In the genomic region with DNA sequence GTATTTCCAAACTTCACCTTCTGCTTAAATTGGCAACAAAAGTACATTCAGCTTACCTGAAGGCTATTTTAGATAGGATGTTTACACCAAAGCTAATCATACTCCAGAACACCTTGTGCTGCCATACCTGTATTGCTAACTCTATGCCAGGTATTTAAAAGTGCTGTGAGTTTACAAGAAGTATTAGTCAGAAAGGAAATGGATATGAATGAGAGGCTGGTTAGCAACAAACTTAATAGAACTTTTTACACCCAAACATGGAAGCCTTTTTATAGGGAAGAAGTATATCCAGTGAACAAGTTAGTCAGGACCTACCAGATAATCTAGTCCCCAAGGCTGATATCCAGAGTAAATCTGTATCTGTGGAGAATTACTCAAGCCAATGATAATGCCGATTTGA, we compare ENCODE assay signal across 22 cellular contexts.
DNase-seq lines count a peak whose midpoint lies in the region; ATAC-seq, FAIRE-seq and TF ChIP-seq lines count a peak whose summit lies in the region.
"Had no signal": no experiment of that assay in that cellular context is flagged by ENCODE, and none has a peak within 500 bp of the region (broad histone marks: within the 10 kb centered on the region; RNA-seq: fewer than 3 reads in every experiment).

No MANE protein-coding gene starts in this region.

- H4K91ac ChIP-seq in H9 (ENCODE audit: insufficient read length, low read depth, low read length), result no peak overlapping the region

- H2BK20ac ChIP-seq in H9 (ENCODE audit: low read depth, low read length, poor library complexity, severe bottlenecking), result no peak overlapping the region

- H3K9me3 Mint-ChIP-seq in H9 (no peaks in the 10 kb centered on the region), natural killer cell (no peaks in the 10 kb centered on the region)
- H3K9me3 Mint-ChIP-seq: CD14-positive monocyte had no signal

- H3K4ac ChIP-seq in H9 (ENCODE audit: low read depth, low read length), result no peak overlapping the region

- H3K4me1 ChIP-seq in RWPE2 (ENCODE audit: insufficient read depth, poor library complexity, severe bottlenecking) (peaks cover 8% of the 10 kb centered on the region), mammary epithelial cell (ENCODE audit: insufficient read depth, low read length) (peaks cover 5% of the 10 kb centered on the region), keratinocyte (ENCODE audit: control insufficient read depth, extremely low read depth, insufficient read depth, low read length) (peaks cover 23% of the 10 kb centered on the region), H9 (ENCODE audit: insufficient read depth, low read length) (no peaks in the 10 kb centered on the region), Karpas-422 (ENCODE audit: low read length) (no peaks in the 10 kb centered on the region)
- H3K4me1 ChIP-seq: A549 had no signal

- peak; percentile 67 for FAIRE-seq in keratinocyte (lab: Jason Lieb, UNC)
- FAIRE-seq: A549, D721Med had no signal

- intact Hi-C loops in mammary epithelial cell (cut with micrococcal nuclease), result no loop called here
- intact Hi-C loops in natural killer cell (cut with micrococcal nuclease), result no loop called here

- H3K36me3 ChIP-seq in RWPE2 (ENCODE audit: low read depth) (no peaks in the 10 kb centered on the region), mammary epithelial cell (ENCODE audit: insufficient read depth, low read length) (no peaks in the 10 kb centered on the region), keratinocyte (ENCODE audit: control insufficient read depth in 2 of 2, extremely low read depth in 1 of 2, insufficient read depth in 2 of 2, low read length in 2 of 2) (no peaks in the 10 kb centered on the region), Karpas-422 (ENCODE audit: insufficient read depth, low read length) (no peaks in the 10 kb centered on the region)

- H3K4me3 Mint-ChIP-seq in H9, result no peak overlapping the region
- H3K4me3 Mint-ChIP-seq in natural killer cell, result no peak overlapping the region
- H3K4me3 Mint-ChIP-seq: B cell, CD14-positive monocyte had no signal

- H3K4me1 Mint-ChIP-seq in H9 (peaks cover 3 to 4% of the 10 kb centered on the region in 2 experiments; a peak in 3 of 4 replicates), natural killer cell (peaks cover 2 to 3% of the 10 kb centered on the region in 2 donors)
- H3K4me1 Mint-ChIP-seq: CD14-positive monocyte had no signal

- H3K14ac ChIP-seq in H9 (ENCODE audit: insufficient read depth, low read length), result no peak overlapping the region

- H3K56ac ChIP-seq in H9 (ENCODE audit: insufficient read length, low read depth, low read length), result no peak overlapping the region

- no peak overlapping the region for H3K27ac ChIP-seq in RWPE2 (ENCODE audit: poor library complexity, severe bottlenecking)
- H3K27ac ChIP-seq in mammary epithelial cell (ENCODE audit: insufficient read depth, low read depth, low read length), result no peak overlapping the region
- H3K27ac ChIP-seq in keratinocyte (ENCODE audit: control insufficient read depth, insufficient read depth, low read length), result no peak overlapping the region
- no peak overlapping the region for H3K27ac ChIP-seq in H9 (ENCODE audit: insufficient read length, low read depth, low read length)
- no peak overlapping the region for H3K27ac ChIP-seq in Karpas-422 (ENCODE audit: low read length)
- H3K27ac ChIP-seq: A549, KMS-11 had no signal

- H3K27ac Mint-ChIP-seq in H9 (no peak overlapping the region), natural killer cell (no peak overlapping the region)
- H3K27ac Mint-ChIP-seq: B cell, CD14-positive monocyte had no signal

- in situ Hi-C loops in mammary epithelial cell (cut with MboI; ENCODE audit: low sequenced_read_pairs in 2 of 2), result no loop called here

- no peak overlapping the region for H3K9ac ChIP-seq in mammary epithelial cell (ENCODE audit: insufficient read depth, low read length)
- no peak overlapping the region for H3K9ac ChIP-seq in keratinocyte (ENCODE audit: control insufficient read depth, extremely low read depth, insufficient read depth, low read length)
- no peak overlapping the region for H3K9ac ChIP-seq in H9 (ENCODE audit: extremely low read depth, insufficient read length, low read length)
- no peak overlapping the region for H3K9ac ChIP-seq in Karpas-422 (ENCODE audit: low read length)
- H3K9ac ChIP-seq: KMS-11 had no signal

- H2AK5ac ChIP-seq in H9 (ENCODE audit: insufficient read length, low read length), result no peak overlapping the region

- DNase-seq in RWPE2 (ENCODE audit: low spot score) (no peak), mammary epithelial cell (peak; percentile 26), keratinocyte (ENCODE audit: low read depth, low spot score) (no peak), H9 (no peak), natural killer cell (no peak), Karpas-422 (no peak), activated gamma-delta T cell treated with Interleukin-2 at 50 U/mL for 16 hours (no peak)
- DNase-seq: DMS53, GDM1, GOT3, IMR-90, NCI-H1694 treated with DMSO at 0.1 percent for 48 hours, NCI-H446, NCI-H526, OCI-M1, SHP77 had no signal

- H3K79me2 ChIP-seq in mammary epithelial cell (ENCODE audit: insufficient read depth, low read length) (no peaks in the 10 kb centered on the region), keratinocyte (ENCODE audit: control insufficient read depth, insufficient read depth, low read length) (no peaks in the 10 kb centered on the region), H9 (ENCODE audit: insufficient read depth, low read length) (no peaks in the 10 kb centered on the region), Karpas-422 (ENCODE audit: low read length) (no peaks in the 10 kb centered on the region)

- H2BK120ac ChIP-seq in H9 (ENCODE audit: low read depth, low read length, poor library complexity, severe bottlenecking), result no peak overlapping the region

- 100% methylated on average over 1 of the region's 1 CpG for WGBS in mammary epithelial cell (ENCODE audit: low coverage, missing lambda C conversion rate)
- WGBS in H9 (ENCODE audit: extremely low coverage, insufficient read length, low lambda C conversion rate), result no CpG with 5 or more reads among the region's 1 CpG

- ATAC-seq in RWPE2 (ENCODE audit: low read depth) (peak; percentile 68), natural killer cell (no peak)
- ATAC-seq: A549, HCT116 had no signal

- no peak overlapping the region for H3T11ph ChIP-seq in H9 (ENCODE audit: low read length)

- no peak overlapping the region for H2BK15ac ChIP-seq in H9 (ENCODE audit: low read depth, low read length)

- H3K18ac ChIP-seq in H9 (ENCODE audit: insufficient read length, low read depth, low read length), result no peak overlapping the region

- no peak overlapping the region for H2BK12ac ChIP-seq in H9 (ENCODE audit: insufficient read length, low read depth, low read length)

- no peaks in the 10 kb centered on the region for H3K9me1 ChIP-seq in keratinocyte (ENCODE audit: control insufficient read depth, extremely low read depth, insufficient read depth, low read length)

- dilution Hi-C loops in mammary epithelial cell (cut with HindIII; ENCODE audit: low sequenced_read_pairs) (no loop called here), keratinocyte (cut with MboI; ENCODE audit: extremely low pct_ligation_motif_present, low sequenced_read_pairs) (no loop called here)

- H4K20me1 ChIP-seq in mammary epithelial cell (ENCODE audit: insufficient read depth, low read length) (no peaks in the 10 kb centered on the region), keratinocyte (ENCODE audit: control insufficient read depth, extremely low read depth, insufficient read depth, low read length) (no peaks in the 10 kb centered on the region), H9 (ENCODE audit: control insufficient read depth, insufficient read depth, insufficient read length) (no peaks in the 10 kb centered on the region), Karpas-422 (ENCODE audit: insufficient read depth, low read depth, low read length) (no peaks in the 10 kb centered on the region)

- H3K23ac ChIP-seq in H9 (ENCODE audit: insufficient read length, low read depth, low read length), result no peak overlapping the region

- H3K9me3 ChIP-seq in RWPE2 (ENCODE audit: severe bottlenecking) (no peaks in the 10 kb centered on the region), mammary epithelial cell (replicated peaks; ENCODE audit: insufficient read depth, low read length) (no peaks in the 10 kb centered on the region), keratinocyte (ENCODE audit: control insufficient read depth, low read depth, low read length) (no peaks in the 10 kb centered on the region), H9 (ENCODE audit: control insufficient read depth, low read depth, low read length) (no peaks in the 10 kb centered on the region), Karpas-422 (ENCODE audit: low read length) (no peaks in the 10 kb centered on the region)
- H3K9me3 ChIP-seq: A549 had no signal

- no peak for TF ChIP-seq CTCF in RWPE2 (IDR thresholded peaks at IDR 0.05; ENCODE audit: poor library complexity, severe bottlenecking)
- no peak for TF ChIP-seq CTCF in mammary epithelial cell (conservative IDR thresholded peaks at IDR 0.05 in 1 of 2, IDR thresholded peaks at IDR 0.05 in 1 of 2; ENCODE audit: extremely low read depth in 1 of 2, insufficient read depth in 1 of 2, low read depth in 1 of 2, low read length in 2 of 2)
- TF ChIP-seq CTCF in keratinocyte (optimal IDR thresholded peaks at IDR 0.05 in 1 of 3, IDR thresholded peaks at IDR 0.05 in 1 of 3, conservative IDR thresholded peaks at IDR 0.05 in 1 of 3; ENCODE audit: extremely low read depth in 1 of 3, insufficient read depth in 2 of 3, low read length in 3 of 3), result no peak
- TF ChIP-seq CTCF in H9 (conservative IDR thresholded peaks at IDR 0.05), result no peak
- TF ChIP-seq CTCF in natural killer cell (IDR thresholded peaks at IDR 0.05), result no peak

- no TSS peak for BruUV-seq in mammary epithelial cell (replicated peaks; lab: Mats Ljungman, UMichigan)

- H3K23me2 ChIP-seq in H9 (ENCODE audit: insufficient read length, low read depth, low read length, poor library complexity, severe bottlenecking), result no peaks in the 10 kb centered on the region

- H4K5ac ChIP-seq in H9 (ENCODE audit: insufficient read length, low read depth, low read length), result no peak overlapping the region

- H2BK5ac ChIP-seq in H9 (ENCODE audit: insufficient read length, low read length), result no peak overlapping the region

- no peaks in the 10 kb centered on the region for H3K79me1 ChIP-seq in H9 (ENCODE audit: insufficient read depth, low read depth, low read length, poor library complexity, severe bottlenecking)

- peak overlapping the region; percentile 13 for H3K4me2 ChIP-seq in mammary epithelial cell (ENCODE audit: insufficient read depth, low read depth, low read length)
- peak overlapping the region; percentile 44 for H3K4me2 ChIP-seq in keratinocyte (ENCODE audit: control insufficient read depth, extremely low read depth, insufficient read depth, low read depth, low read length)
- no peak overlapping the region for H3K4me2 ChIP-seq in H9 (ENCODE audit: insufficient read depth, insufficient read length, low read length)
- H3K4me2 ChIP-seq in Karpas-422 (ENCODE audit: low read depth, low read length, poor library complexity, severe bottlenecking), result no peak overlapping the region
- H3K4me2 ChIP-seq: A549, KMS-11 had no signal

- H3K27me3 ChIP-seq in RWPE2 (ENCODE audit: insufficient read depth, poor library complexity, severe bottlenecking) (no peaks in the 10 kb centered on the region), mammary epithelial cell (ENCODE audit: insufficient read depth, low read length) (no peaks in the 10 kb centered on the region), keratinocyte (ENCODE audit: control insufficient read depth, extremely low read depth, insufficient read depth, low read length) (no peaks in the 10 kb centered on the region), H9 (ENCODE audit: insufficient read depth, low read length) (no peaks in the 10 kb centered on the region), Karpas-422 (ENCODE audit: low read length) (no peaks in the 10 kb centered on the region)

- H3K27me3 Mint-ChIP-seq in H9 (ENCODE audit: low read depth) (no peaks in the 10 kb centered on the region), natural killer cell (ENCODE audit: low read depth in 2 of 2) (no peaks in the 10 kb centered on the region)
- H3K27me3 Mint-ChIP-seq: B cell had no signal

- CTCF ChIA-PET in mammary epithelial cell (lab: Charles Lee; ENCODE audit: low non-redundant PET), result no interaction called here

- H2AFZ ChIP-seq in mammary epithelial cell (ENCODE audit: low read depth, low read length), result no peak overlapping the region
- H2AFZ ChIP-seq in keratinocyte (ENCODE audit: control insufficient read depth, low read length), result peak overlapping the region; percentile 39
- H2AFZ ChIP-seq in H9 (ENCODE audit: low read length), result no peak overlapping the region
- no peak overlapping the region for H2AFZ ChIP-seq in Karpas-422 (ENCODE audit: low read length)

- no peak overlapping the region for H4K8ac ChIP-seq in H9 (replicated peaks; ENCODE audit: insufficient read length, low read depth, low read length)

- no peaks in the 10 kb centered on the region for H3K9me2 ChIP-seq in Karpas-422 (replicated peaks; ENCODE audit: insufficient read depth, low read length)

- H3K36me3 Mint-ChIP-seq in H9 (ENCODE audit: insufficient read depth in 1 of 3, low read depth in 3 of 3) (no peaks in the 10 kb centered on the region), natural killer cell (no peaks in the 10 kb centered on the region)

- no peak overlapping the region for H3K4me3 ChIP-seq in RWPE2 (ENCODE audit: severe bottlenecking)
- no peak overlapping the region for H3K4me3 ChIP-seq in mammary epithelial cell (replicated peaks in 1 of 3; ENCODE audit: insufficient read depth in 1 of 3, low read depth in 2 of 3, low read length in 3 of 3)
- no peak overlapping the region for H3K4me3 ChIP-seq in keratinocyte (ENCODE audit: control insufficient read depth in 2 of 3, extremely low read depth in 1 of 3, insufficient read depth in 2 of 3, low read depth in 1 of 3, low read length in 3 of 3)
- no peak overlapping the region for H3K4me3 ChIP-seq in Karpas-422 (ENCODE audit: low read length)
- H3K4me3 ChIP-seq: A549 had no signal

Comparison
In these comparisons a context has a peak if more than half of its experiments do, and no peak if none do; other contexts are left out.
1. H3K4me2 ChIP-seq: peak in mammary epithelial cell (single experiment) and keratinocyte (single experiment); none in H9 (single experiment) and Karpas-422 (single experiment).